In the genomic region with DNA sequence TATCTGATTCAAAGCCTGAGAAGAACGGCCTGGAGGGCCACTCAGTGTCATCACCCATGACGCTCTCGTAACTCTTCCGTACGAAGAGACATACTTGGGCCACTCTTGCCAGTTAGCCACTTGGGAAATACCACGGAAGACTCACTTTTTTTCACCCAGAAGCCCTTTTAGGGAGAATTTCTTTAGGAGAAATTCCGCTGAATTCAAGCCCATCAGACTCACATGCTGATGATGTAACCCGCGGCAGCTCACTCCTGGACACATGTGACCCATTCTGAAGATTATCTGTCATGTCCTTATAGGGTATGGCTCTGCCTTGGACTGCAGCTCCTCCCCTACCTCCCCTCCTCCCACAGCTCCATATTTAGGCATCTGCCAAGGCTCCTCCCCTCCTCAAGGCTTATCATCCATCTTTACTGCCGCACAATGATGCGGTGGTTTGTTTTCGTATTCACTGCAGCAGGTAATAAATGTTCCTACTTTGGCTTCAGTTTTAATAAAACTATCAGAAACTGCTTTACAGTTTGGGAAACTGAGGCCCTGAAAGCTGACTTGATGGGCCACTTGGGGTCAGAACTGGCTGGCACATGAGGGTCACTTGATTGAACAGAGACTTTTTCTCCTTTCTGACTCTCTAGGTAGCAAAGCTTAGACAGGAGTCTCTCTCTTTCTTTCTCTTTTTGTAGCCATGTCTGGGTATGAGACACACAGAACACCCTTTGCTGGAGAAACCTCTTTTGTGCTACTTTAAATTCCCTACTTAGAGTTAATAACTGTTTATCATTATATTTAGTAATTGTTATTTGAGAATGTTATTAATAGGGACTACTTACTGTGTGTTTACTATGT, we compare ENCODE assay signal across 1 cellular context.
TF ChIP-seq lines count a peak whose summit lies in the region.

No MANE protein-coding gene starts in this region.

TF ChIP-seq in K562, 482 proteins besides CTCF, POLR2A, EP300 and RAD21 (continued from another document and continues in another):
- TF ChIP-seq MYC (IDR thresholded peaks at IDR 0.05; ENCODE audit: low read depth, low read length) (peak; percentile 99), MYC (CRISPR knock-in tag; IDR thresholded peaks at IDR 0.05; ENCODE audit: borderline replicate concordance, low read depth) (no peak), ZNF282 (CRISPR knock-in tag; IDR thresholded peaks at IDR 0.05) (no peak), KAT8 (IDR thresholded peaks at IDR 0.05; ENCODE audit: low read depth) (no peak; the same call in 1 of the 2 replicates), GATA2 (CRISPR knock-in tag; IDR thresholded peaks at IDR 0.05) (peak; percentile 90), ZSCAN29 (IDR thresholded peaks at IDR 0.05) (no peak), RNF219 (CRISPR knock-in tag; IDR thresholded peaks at IDR 0.05) (no peak), POLR2AphosphoS2 (IDR thresholded peaks at IDR 0.05; ENCODE audit: low read length) (peak; percentile 71; the same call in 1 of the 2 replicates), ZBTB1 (CRISPR knock-in tag; IDR thresholded peaks at IDR 0.05; ENCODE audit: borderline replicate concordance, low read depth) (no peak), TEAD4 (IDR thresholded peaks at IDR 0.05; ENCODE audit: low read length) (peak; percentile 61; the same call in 1 of the 2 replicates), TEAD4 (CRISPR knock-in tag; IDR thresholded peaks at IDR 0.05; ENCODE audit: borderline replicate concordance) (no peak), CXXC5 (CRISPR knock-in tag; IDR thresholded peaks at IDR 0.05) (no peak), POLR2B (IDR thresholded peaks at IDR 0.05; ENCODE audit: low read depth, partially characterized antibody) (peak; percentile 86), PCBP1 (IDR thresholded peaks at IDR 0.05; ENCODE audit: low read depth, low read length, poor library complexity, severe bottlenecking) (no peak), KDM4B (IDR thresholded peaks at IDR 0.05; ENCODE audit: borderline replicate concordance in 2 of 2, low read depth in 1 of 2) (no peak), POLR3A (IDR thresholded peaks at IDR 0.05; ENCODE audit: borderline replicate concordance, extremely low read depth, insufficient read depth, insufficient read length) (no peak), HDAC6 (IDR thresholded peaks at IDR 0.05; ENCODE audit: low read depth, low read length) (no peak), GABPB1 (CRISPR knock-in tag; IDR thresholded peaks at IDR 0.05) (no peak), ZNF253 (CRISPR knock-in tag; conservative IDR thresholded peaks at IDR 0.05) (no peak), ZNF197 (CRISPR knock-in tag; IDR thresholded peaks at IDR 0.05; ENCODE audit: low read depth) (no peak), STAG1 (CRISPR knock-in tag; IDR thresholded peaks at IDR 0.05; ENCODE audit: borderline replicate concordance) (no peak), ZFP30 (CRISPR knock-in tag; IDR thresholded peaks at IDR 0.05; ENCODE audit: borderline replicate concordance) (no peak), ZNF449 (CRISPR knock-in tag; IDR thresholded peaks at IDR 0.05) (0 out of 2 replicates have a peak, but pooled peaks have one; percentile 40), ZNF589 (CRISPR knock-in tag; IDR thresholded peaks at IDR 0.05; ENCODE audit: low read depth) (0 out of 2 replicates have a peak, but pooled peaks have one; percentile 55), HNRNPH1 (optimal IDR thresholded peaks at IDR 0.05; ENCODE audit: low read depth, low read length) (no peak), TEAD1 (CRISPR knock-in tag; IDR thresholded peaks at IDR 0.05) (peak in 1 of 2 experiments; percentile 51; a peak in 2 of 4 replicates), JUND (IDR thresholded peaks at IDR 0.05; ENCODE audit: borderline replicate concordance, low read depth, low read length) (peak; percentile 91), JUND (tag; IDR thresholded peaks at IDR 0.05; ENCODE audit: borderline replicate concordance, low read depth, low read length) (peak; percentile 81; the same call in 2 of the 3 replicates), HDAC2 (IDR thresholded peaks at IDR 0.05) (peak; percentile 11; the same call in 1 of the 2 replicates), MEF2D (tag; conservative IDR thresholded peaks at IDR 0.05; ENCODE audit: low read depth) (no peak; the same call in 1 of the 2 replicates), USF2 (CRISPR knock-in tag; IDR thresholded peaks at IDR 0.05) (peak; percentile 86)
- TF ChIP-seq, protein P1, sequence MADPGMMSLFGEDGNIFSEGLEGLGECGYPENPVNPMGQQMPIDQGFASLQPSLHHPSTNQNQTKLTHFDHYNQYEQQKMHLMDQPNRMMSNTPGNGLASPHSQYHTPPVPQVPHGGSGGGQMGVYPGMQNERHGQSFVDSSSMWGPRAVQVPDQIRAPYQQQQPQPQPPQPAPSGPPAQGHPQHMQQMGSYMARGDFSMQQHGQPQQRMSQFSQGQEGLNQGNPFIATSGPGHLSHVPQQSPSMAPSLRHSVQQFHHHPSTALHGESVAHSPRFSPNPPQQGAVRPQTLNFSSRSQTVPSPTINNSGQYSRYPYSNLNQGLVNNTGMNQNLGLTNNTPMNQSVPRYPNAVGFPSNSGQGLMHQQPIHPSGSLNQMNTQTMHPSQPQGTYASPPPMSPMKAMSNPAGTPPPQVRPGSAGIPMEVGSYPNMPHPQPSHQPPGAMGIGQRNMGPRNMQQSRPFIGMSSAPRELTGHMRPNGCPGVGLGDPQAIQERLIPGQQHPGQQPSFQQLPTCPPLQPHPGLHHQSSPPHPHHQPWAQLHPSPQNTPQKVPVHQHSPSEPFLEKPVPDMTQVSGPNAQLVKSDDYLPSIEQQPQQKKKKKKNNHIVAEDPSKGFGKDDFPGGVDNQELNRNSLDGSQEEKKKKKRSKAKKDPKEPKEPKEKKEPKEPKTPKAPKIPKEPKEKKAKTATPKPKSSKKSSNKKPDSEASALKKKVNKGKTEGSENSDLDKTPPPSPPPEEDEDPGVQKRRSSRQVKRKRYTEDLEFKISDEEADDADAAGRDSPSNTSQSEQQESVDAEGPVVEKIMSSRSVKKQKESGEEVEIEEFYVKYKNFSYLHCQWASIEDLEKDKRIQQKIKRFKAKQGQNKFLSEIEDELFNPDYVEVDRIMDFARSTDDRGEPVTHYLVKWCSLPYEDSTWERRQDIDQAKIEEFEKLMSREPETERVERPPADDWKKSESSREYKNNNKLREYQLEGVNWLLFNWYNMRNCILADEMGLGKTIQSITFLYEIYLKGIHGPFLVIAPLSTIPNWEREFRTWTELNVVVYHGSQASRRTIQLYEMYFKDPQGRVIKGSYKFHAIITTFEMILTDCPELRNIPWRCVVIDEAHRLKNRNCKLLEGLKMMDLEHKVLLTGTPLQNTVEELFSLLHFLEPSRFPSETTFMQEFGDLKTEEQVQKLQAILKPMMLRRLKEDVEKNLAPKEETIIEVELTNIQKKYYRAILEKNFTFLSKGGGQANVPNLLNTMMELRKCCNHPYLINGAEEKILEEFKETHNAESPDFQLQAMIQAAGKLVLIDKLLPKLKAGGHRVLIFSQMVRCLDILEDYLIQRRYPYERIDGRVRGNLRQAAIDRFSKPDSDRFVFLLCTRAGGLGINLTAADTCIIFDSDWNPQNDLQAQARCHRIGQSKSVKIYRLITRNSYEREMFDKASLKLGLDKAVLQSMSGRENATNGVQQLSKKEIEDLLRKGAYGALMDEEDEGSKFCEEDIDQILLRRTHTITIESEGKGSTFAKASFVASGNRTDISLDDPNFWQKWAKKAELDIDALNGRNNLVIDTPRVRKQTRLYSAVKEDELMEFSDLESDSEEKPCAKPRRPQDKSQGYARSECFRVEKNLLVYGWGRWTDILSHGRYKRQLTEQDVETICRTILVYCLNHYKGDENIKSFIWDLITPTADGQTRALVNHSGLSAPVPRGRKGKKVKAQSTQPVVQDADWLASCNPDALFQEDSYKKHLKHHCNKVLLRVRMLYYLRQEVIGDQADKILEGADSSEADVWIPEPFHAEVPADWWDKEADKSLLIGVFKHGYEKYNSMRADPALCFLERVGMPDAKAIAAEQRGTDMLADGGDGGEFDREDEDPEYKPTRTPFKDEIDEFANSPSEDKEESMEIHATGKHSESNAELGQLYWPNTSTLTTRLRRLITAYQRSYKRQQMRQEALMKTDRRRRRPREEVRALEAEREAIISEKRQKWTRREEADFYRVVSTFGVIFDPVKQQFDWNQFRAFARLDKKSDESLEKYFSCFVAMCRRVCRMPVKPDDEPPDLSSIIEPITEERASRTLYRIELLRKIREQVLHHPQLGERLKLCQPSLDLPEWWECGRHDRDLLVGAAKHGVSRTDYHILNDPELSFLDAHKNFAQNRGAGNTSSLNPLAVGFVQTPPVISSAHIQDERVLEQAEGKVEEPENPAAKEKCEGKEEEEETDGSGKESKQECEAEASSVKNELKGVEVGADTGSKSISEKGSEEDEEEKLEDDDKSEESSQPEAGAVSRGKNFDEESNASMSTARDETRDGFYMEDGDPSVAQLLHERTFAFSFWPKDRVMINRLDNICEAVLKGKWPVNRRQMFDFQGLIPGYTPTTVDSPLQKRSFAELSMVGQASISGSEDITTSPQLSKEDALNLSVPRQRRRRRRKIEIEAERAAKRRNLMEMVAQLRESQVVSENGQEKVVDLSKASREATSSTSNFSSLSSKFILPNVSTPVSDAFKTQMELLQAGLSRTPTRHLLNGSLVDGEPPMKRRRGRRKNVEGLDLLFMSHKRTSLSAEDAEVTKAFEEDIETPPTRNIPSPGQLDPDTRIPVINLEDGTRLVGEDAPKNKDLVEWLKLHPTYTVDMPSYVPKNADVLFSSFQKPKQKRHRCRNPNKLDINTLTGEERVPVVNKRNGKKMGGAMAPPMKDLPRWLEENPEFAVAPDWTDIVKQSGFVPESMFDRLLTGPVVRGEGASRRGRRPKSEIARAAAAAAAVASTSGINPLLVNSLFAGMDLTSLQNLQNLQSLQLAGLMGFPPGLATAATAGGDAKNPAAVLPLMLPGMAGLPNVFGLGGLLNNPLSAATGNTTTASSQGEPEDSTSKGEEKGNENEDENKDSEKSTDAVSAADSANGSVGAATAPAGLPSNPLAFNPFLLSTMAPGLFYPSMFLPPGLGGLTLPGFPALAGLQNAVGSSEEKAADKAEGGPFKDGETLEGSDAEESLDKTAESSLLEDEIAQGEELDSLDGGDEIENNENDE (IDR thresholded peaks at IDR 0.05; ENCODE audit: low read depth, low read length): no peak
- TF ChIP-seq, protein P2, sequence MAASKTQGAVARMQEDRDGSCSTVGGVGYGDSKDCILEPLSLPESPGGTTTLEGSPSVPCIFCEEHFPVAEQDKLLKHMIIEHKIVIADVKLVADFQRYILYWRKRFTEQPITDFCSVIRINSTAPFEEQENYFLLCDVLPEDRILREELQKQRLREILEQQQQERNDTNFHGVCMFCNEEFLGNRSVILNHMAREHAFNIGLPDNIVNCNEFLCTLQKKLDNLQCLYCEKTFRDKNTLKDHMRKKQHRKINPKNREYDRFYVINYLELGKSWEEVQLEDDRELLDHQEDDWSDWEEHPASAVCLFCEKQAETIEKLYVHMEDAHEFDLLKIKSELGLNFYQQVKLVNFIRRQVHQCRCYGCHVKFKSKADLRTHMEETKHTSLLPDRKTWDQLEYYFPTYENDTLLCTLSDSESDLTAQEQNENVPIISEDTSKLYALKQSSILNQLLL (CRISPR knock-in tag; IDR thresholded peaks at IDR 0.05; ENCODE audit: borderline replicate concordance): no peak
- TF ChIP-seq, protein P3, sequence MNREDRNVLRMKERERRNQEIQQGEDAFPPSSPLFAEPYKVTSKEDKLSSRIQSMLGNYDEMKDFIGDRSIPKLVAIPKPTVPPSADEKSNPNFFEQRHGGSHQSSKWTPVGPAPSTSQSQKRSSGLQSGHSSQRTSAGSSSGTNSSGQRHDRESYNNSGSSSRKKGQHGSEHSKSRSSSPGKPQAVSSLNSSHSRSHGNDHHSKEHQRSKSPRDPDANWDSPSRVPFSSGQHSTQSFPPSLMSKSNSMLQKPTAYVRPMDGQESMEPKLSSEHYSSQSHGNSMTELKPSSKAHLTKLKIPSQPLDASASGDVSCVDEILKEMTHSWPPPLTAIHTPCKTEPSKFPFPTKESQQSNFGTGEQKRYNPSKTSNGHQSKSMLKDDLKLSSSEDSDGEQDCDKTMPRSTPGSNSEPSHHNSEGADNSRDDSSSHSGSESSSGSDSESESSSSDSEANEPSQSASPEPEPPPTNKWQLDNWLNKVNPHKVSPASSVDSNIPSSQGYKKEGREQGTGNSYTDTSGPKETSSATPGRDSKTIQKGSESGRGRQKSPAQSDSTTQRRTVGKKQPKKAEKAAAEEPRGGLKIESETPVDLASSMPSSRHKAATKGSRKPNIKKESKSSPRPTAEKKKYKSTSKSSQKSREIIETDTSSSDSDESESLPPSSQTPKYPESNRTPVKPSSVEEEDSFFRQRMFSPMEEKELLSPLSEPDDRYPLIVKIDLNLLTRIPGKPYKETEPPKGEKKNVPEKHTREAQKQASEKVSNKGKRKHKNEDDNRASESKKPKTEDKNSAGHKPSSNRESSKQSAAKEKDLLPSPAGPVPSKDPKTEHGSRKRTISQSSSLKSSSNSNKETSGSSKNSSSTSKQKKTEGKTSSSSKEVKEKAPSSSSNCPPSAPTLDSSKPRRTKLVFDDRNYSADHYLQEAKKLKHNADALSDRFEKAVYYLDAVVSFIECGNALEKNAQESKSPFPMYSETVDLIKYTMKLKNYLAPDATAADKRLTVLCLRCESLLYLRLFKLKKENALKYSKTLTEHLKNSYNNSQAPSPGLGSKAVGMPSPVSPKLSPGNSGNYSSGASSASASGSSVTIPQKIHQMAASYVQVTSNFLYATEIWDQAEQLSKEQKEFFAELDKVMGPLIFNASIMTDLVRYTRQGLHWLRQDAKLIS (CRISPR knock-in tag; IDR thresholded peaks at IDR 0.05): peak; percentile 9; the same call in 1 of the 2 replicates
